ENCODE assay signal across 24 cellular contexts in genomic region chr10:16905304-16905703, GRCh38.
DNase-seq lines count a peak whose midpoint lies in the region; ATAC-seq, FAIRE-seq and TF ChIP-seq lines count a peak whose summit lies in the region.
"Had no signal": no experiment of that assay in that cellular context is flagged by ENCODE, and none has a peak within 500 bp of the region (broad histone marks: within the 10 kb centered on the region; RNA-seq: fewer than 3 reads in every experiment).

No MANE protein-coding gene starts in this region.

- H3K14ac ChIP-seq in IMR-90 (replicated peaks; ENCODE audit: low read depth, low read length), result no peak overlapping the region

- dilution Hi-C loops in IMR-90 (cut with HindIII; ENCODE audit: low sequenced_read_pairs, unreplicated experiment), result no loop called here

- H3K27ac Mint-ChIP-seq in natural killer cell, result no peak overlapping the region
- H3K27ac Mint-ChIP-seq: activated CD8-positive, alpha-beta T cell treated with anti-CD3 and anti-CD28 coated beads, Interleukin-2, amount 10 ng/mL, durations not matched to agents 7 days and 5 days; activated naive CD8-positive, alpha-beta T cell; activated T-cell treated with anti-CD3 and anti-CD28 coated beads, Interleukin-2, amount 50 U/mL, for 72 hours; T-helper 17 cell had no signal

- H3K4me1 ChIP-seq in IMR-90 (ENCODE audit: control insufficient read depth, insufficient read depth, low read length) (peaks cover 3% of the 10 kb centered on the region; the same call in 1 of the 2 replicates), fibroblast of lung (ENCODE audit: control insufficient read depth, extremely low read depth, insufficient read depth, low read length) (no peaks in the 10 kb centered on the region), pancreas (no peaks in the 10 kb centered on the region)
- H3K4me1 ChIP-seq: A549, lower lobe of right lung had no signal

- H3K4ac ChIP-seq in IMR-90 (ENCODE audit: low read depth, low read length), result no peak overlapping the region; the same call in 1 of the 2 replicates

- H3K79me2 ChIP-seq in fibroblast of lung (ENCODE audit: control insufficient read depth, insufficient read depth, low read length), result no peaks in the 10 kb centered on the region

- H3K9me3 ChIP-seq in IMR-90 (ENCODE audit: control insufficient read depth, insufficient read depth, low read length) (no peaks in the 10 kb centered on the region), fibroblast of lung (ENCODE audit: control insufficient read depth, insufficient read depth, low read depth, low read length) (no peaks in the 10 kb centered on the region), pancreas (no peaks in the 10 kb centered on the region)
- H3K9me3 ChIP-seq: gastroesophageal sphincter, lower lobe of right lung, thyroid gland had no signal

- peaks cover 6 to 7% of the 10 kb centered on the region in 2 donors for H3K4me1 Mint-ChIP-seq in natural killer cell

- no peak for ATAC-seq in IMR-90 (ENCODE audit: low read depth)
- peak in 3 of 4 donors; percentile 15 to 38 (median 32) for ATAC-seq in pancreas
- ATAC-seq in natural killer cell, result no peak
- ATAC-seq in GM21447 (IDR thresholded peaks at IDR 0.05; ENCODE audit: unreplicated experiment), result no peak
- no peak for ATAC-seq in HG03135 (IDR thresholded peaks at IDR 0.05; ENCODE audit: unreplicated experiment)
- ATAC-seq: A549; activated CD8-positive, alpha-beta T cell treated with anti-CD3 and anti-CD28 coated beads, Interleukin-2, amount 10 ng/mL, durations not matched to agents 7 days and 5 days; activated T-cell treated with anti-CD3 and anti-CD28 coated beads, Interleukin-2, amount 50 U/mL, for 72 hours; gastroesophageal sphincter; T-helper 17 cell had no signal

- H3K27ac ChIP-seq in IMR-90 (ENCODE audit: insufficient read depth, low read length), result no peak overlapping the region
- H3K27ac ChIP-seq in fibroblast of lung (ENCODE audit: insufficient read depth, low read length), result no peak overlapping the region
- no peak overlapping the region for H3K27ac ChIP-seq in pancreas
- H3K27ac ChIP-seq: A549, gastroesophageal sphincter, lower lobe of right lung had no signal

- no peak overlapping the region for H2BK20ac ChIP-seq in IMR-90 (ENCODE audit: low read depth, low read length)

- H3K4me3 ChIP-seq in AG04449 (ENCODE audit: low read depth, low read length) (no peak overlapping the region), IMR-90 (ENCODE audit: insufficient read depth, low read depth, low read length) (no peak overlapping the region), fibroblast of lung (replicated peaks in 1 of 4; ENCODE audit: control extremely low read depth in 1 of 4, insufficient read depth in 1 of 4, low read depth in 3 of 4, low read length in 4 of 4) (no peak overlapping the region), pancreas (no peak overlapping the region)
- H3K4me3 ChIP-seq: A549, gastroesophageal sphincter, lower lobe of right lung, thyroid gland had no signal

- BruUV-seq in IMR-90 (replicated peaks; lab: Mats Ljungman, UMichigan), result no TSS peak

- H4K20me1 ChIP-seq in IMR-90 (ENCODE audit: insufficient read depth, low read length), result no peaks in the 10 kb centered on the region
- H4K20me1 ChIP-seq in fibroblast of lung (ENCODE audit: control insufficient read depth, extremely low read depth, insufficient read depth, low read length), result no peaks in the 10 kb centered on the region

- H3K27me3 ChIP-seq in IMR-90 (ENCODE audit: control insufficient read depth, insufficient read depth, low read length), result no peaks in the 10 kb centered on the region
- no peaks in the 10 kb centered on the region for H3K27me3 ChIP-seq in fibroblast of lung (ENCODE audit: control insufficient read depth, insufficient read depth, low read length)
- H3K27me3 ChIP-seq in pancreas, result no peaks in the 10 kb centered on the region
- H3K27me3 ChIP-seq: gastroesophageal sphincter, thyroid gland had no signal

- peak; percentile 24 for DNase-seq in AG04449 (ENCODE audit: low read depth, low spot score)
- no peak for DNase-seq in IMR-90
- peak; percentile 53 to 54 for DNase-seq in fibroblast of lung (ENCODE audit: low read depth in 2 of 2)
- DNase-seq in pancreas, result no peak
- DNase-seq in natural killer cell, result no peak
- DNase-seq in stimulated activated naive CD4-positive, alpha-beta T cell treated with Interleukin-2 at 50 U/mL for 16 hours (lab: John Stamatoyannopoulos, UW), result no peak
- DNase-seq: activated CD4-positive, CD25-positive, alpha-beta regulatory T cell; activated CD8-positive, alpha-beta T cell treated with anti-CD3 and anti-CD28 coated beads, Interleukin-2, amount 10 ng/mL, durations not matched to agents 7 days and 5 days; activated T-cell treated with anti-CD3 and anti-CD28 coated beads, Interleukin-2, amount 50 U/mL, for 72 hours; CD8-positive, alpha-beta memory T cell; DMS79; effector memory CD4-positive, alpha-beta T cell; lower lobe of right lung; naive B cell; NCI-H2029; NCI-H510A; stimulated activated CD4-positive, alpha-beta T cell treated with anti-CD3 and anti-CD28 coated beads, Interleukin-12 subunit alpha, Interleukin-12 subunit beta, amount 100 ng/mL, for 4 hours; T-helper 17 cell; thyroid gland had no signal

- H3K36me3 ChIP-seq in IMR-90 (ENCODE audit: control insufficient read depth, insufficient read depth, low read length) (no peaks in the 10 kb centered on the region), fibroblast of lung (ENCODE audit: control insufficient read depth, insufficient read depth, low read length) (no peaks in the 10 kb centered on the region), pancreas (no peaks in the 10 kb centered on the region)
- H3K36me3 ChIP-seq: gastroesophageal sphincter, lower lobe of right lung, thyroid gland had no signal

- no peaks in the 10 kb centered on the region for H3K9me3 Mint-ChIP-seq in natural killer cell
- H3K9me3 Mint-ChIP-seq: activated T-cell treated with anti-CD3 and anti-CD28 coated beads, Interleukin-2, amount 50 U/mL, for 72 hours; CD8-positive, alpha-beta memory T cell; naive B cell had no signal

- H4K91ac ChIP-seq in IMR-90 (ENCODE audit: insufficient read depth, low read depth, low read length), result no peak overlapping the region

- no peak overlapping the region; the same call in 1 of the 2 replicates for H3K23ac ChIP-seq in IMR-90 (ENCODE audit: low read depth, low read length)

- no peak for TF ChIP-seq POLR2A in IMR-90 (IDR thresholded peaks at IDR 0.05; ENCODE audit: low read depth, low read length)

- in situ Hi-C loops in IMR-90 (cut with MboI; ENCODE audit: low sequenced_read_pairs), result no loop called here

- H2AFZ ChIP-seq in IMR-90 (replicated peaks; ENCODE audit: low read length, poor library complexity), result no peak overlapping the region
- H2AFZ ChIP-seq in fibroblast of lung (ENCODE audit: low read length), result no peak overlapping the region

- no peak overlapping the region for H2BK120ac ChIP-seq in IMR-90 (ENCODE audit: low read depth, low read length)

- no peak for TF ChIP-seq RAD21 in IMR-90 (IDR thresholded peaks at IDR 0.05; ENCODE audit: low read length)

- CTCF ChIA-PET in AG04449 (lab: Yijun Ruan, JAX), result no interaction called here
- CTCF ChIA-PET in IMR-90 (lab: Yijun Ruan, JAX), result interaction anchor here (1.5 kb wide), 1 partner anchor 35 kb away, joined by 3 read pairs; no protein-coding TSS in a partner anchor

- no peak for FAIRE-seq in pancreas (lab: Jason Lieb, UNC)
- FAIRE-seq: A549 had no signal

- H4K8ac ChIP-seq in IMR-90 (ENCODE audit: low read depth in 2 of 2, low read length in 2 of 2), result no peak overlapping the region

- no peak overlapping the region; the same call in 1 of the 2 replicates for H4K5ac ChIP-seq in IMR-90 (ENCODE audit: low read depth, low read length)

- WGBS in IMR-90 (ENCODE audit: extremely low coverage in 2 of 2, insufficient read length in 1 of 2), 2 experiments, result 97% methylated on average over 5 of the region's 8 CpGs; no CpG with 5 or more reads in 1 of the 2 experiments
- 84 to 89% methylated on average over 8 of the region's 8 CpGs for WGBS in pancreas, 2 donors

- POLR2A ChIA-PET in AG04449 (lab: Yijun Ruan, JAX) (no interaction called here), IMR-90 (lab: Charles Lee; ENCODE audit: unreplicated experiment) (no interaction called here)

- TF ChIP-seq CTCF in AG04449 (IDR thresholded peaks at IDR 0.05; ENCODE audit: insufficient read depth, low read length, missing control alignments) (no peak), IMR-90 (conservative IDR thresholded peaks at IDR 0.05; ENCODE audit: low read depth, low read length) (no peak), fibroblast of lung (conservative IDR thresholded peaks at IDR 0.05 in 1 of 2, IDR thresholded peaks at IDR 0.05 in 1 of 2; ENCODE audit: low read depth in 1 of 2, low read length in 2 of 2) (no peak), pancreas (IDR thresholded peaks at IDR 0.05) (no peak), natural killer cell (IDR thresholded peaks at IDR 0.05) (no peak)

- 0 out of 2 replicates have a peak overlapping the region, but pooled peaks have one; percentile 29 for H3K18ac ChIP-seq in IMR-90 (ENCODE audit: low read depth, low read length)

- H2BK5ac ChIP-seq in IMR-90 (ENCODE audit: low read depth, low read length, poor library complexity, severe bottlenecking), result no peak overlapping the region

- no peak overlapping the region for H2BK15ac ChIP-seq in IMR-90 (ENCODE audit: low read depth, low read length)

- no peaks in the 10 kb centered on the region for H3K36me3 Mint-ChIP-seq in natural killer cell

- H2AK9ac ChIP-seq in IMR-90 (replicated peaks; ENCODE audit: low read depth, low read length, poor library complexity), result no peak overlapping the region

- H3K27me3 Mint-ChIP-seq in natural killer cell (ENCODE audit: low read depth in 2 of 2), result no peaks in the 10 kb centered on the region
- H3K27me3 Mint-ChIP-seq: activated naive CD8-positive, alpha-beta T cell; naive B cell; T-helper 17 cell had no signal

- H3K4me3 Mint-ChIP-seq in natural killer cell, result no peak overlapping the region
- H3K4me3 Mint-ChIP-seq: activated CD8-positive, alpha-beta T cell treated with anti-CD3 and anti-CD28 coated beads, Interleukin-2, amount 10 ng/mL, durations not matched to agents 7 days and 5 days; activated naive CD8-positive, alpha-beta T cell; activated T-cell treated with anti-CD3 and anti-CD28 coated beads, Interleukin-2, amount 50 U/mL, for 72 hours; CD8-positive, alpha-beta memory T cell; naive B cell; T-helper 17 cell had no signal

- intact Hi-C loops in IMR-90 (cut with micrococcal nuclease), result no loop called here
- intact Hi-C loops in pancreas (cut with DNase I), result no loop called here
- intact Hi-C loops in natural killer cell (cut with micrococcal nuclease), result no loop called here

- H3K56ac ChIP-seq in IMR-90 (ENCODE audit: extremely low read depth, insufficient read depth, low read length), result no peak overlapping the region

- no peak overlapping the region for H3K4me2 ChIP-seq in IMR-90 (ENCODE audit: low read depth, low read length)
- H3K4me2 ChIP-seq in fibroblast of lung (ENCODE audit: extremely low read depth, insufficient read depth, low read length), result no peak overlapping the region
- H3K4me2 ChIP-seq: A549 had no signal

- no peak overlapping the region; the same call in 1 of the 2 replicates for H2AK5ac ChIP-seq in IMR-90 (ENCODE audit: low read depth, low read length)

- H3K79me1 ChIP-seq in IMR-90 (ENCODE audit: low read depth in 1 of 2, low read length in 2 of 2), result no peaks in the 10 kb centered on the region

- no peak overlapping the region for H3K9ac ChIP-seq in IMR-90 (ENCODE audit: low read depth, low read length)
- no peak overlapping the region for H3K9ac ChIP-seq in fibroblast of lung (ENCODE audit: insufficient read depth, low read length)

- 0 out of 2 replicates have a peak, but pooled peaks cover 2% of the 10 kb centered on the region for H3K9me1 ChIP-seq in IMR-90 (ENCODE audit: insufficient read depth, low read length)

Comparison
In these comparisons a context has a peak if more than half of its experiments do, and no peak if none do; other contexts are left out.
1. DNase-seq: peak in AG04449 (single experiment) and fibroblast of lung (2 of 2); none in IMR-90 (single experiment), pancreas (0 of 6), natural killer cell (single experiment) and stimulated activated naive CD4-positive, alpha-beta T cell treated with Interleukin-2 at 50 U/mL for 16 hours (single experiment).
2. ATAC-seq: peak in pancreas (3 of 4); none in IMR-90 (single experiment), natural killer cell (0 of 3), GM21447 (single experiment) and HG03135 (single experiment).